9 cellular contexts compared by ENCODE assay signal in genomic region chr20:44780226-44780625, GRCh38. TPM values are rescaled to one million over a fixed set of nuclear protein-coding genes. Genes with fewer than 3 reads are reported as not detected.
DNase-seq lines count a peak whose midpoint lies in the region; ATAC-seq and TF ChIP-seq lines count a peak whose summit lies in the region.
"Had no signal": no experiment of that assay in that cellular context is flagged by ENCODE, and none has a peak within 500 bp of the region (broad histone marks: within the 10 kb centered on the region; RNA-seq: fewer than 3 reads in every experiment).

No MANE protein-coding gene starts in this region.

- no peak for TF ChIP-seq CTCF in AG10803 (conservative IDR thresholded peaks at IDR 0.05; ENCODE audit: low read length)
- TF ChIP-seq CTCF in hepatocyte (IDR thresholded peaks at IDR 0.05; ENCODE audit: poor library complexity) = no peak

- no peaks in the 10 kb centered on the region for H3K79me2 ChIP-seq in hepatocyte

- H3K4me3 ChIP-seq in AG10803 (ENCODE audit: low read length) (no peak overlapping the region), hepatocyte (no peak overlapping the region)
- H3K4me3 ChIP-seq: skin epidermis had no signal

- H3K27ac ChIP-seq in hepatocyte = no peak overlapping the region
- H3K27ac ChIP-seq: skin epidermis had no signal

- no peaks in the 10 kb centered on the region for H3K9me3 ChIP-seq in hepatocyte (ENCODE audit: low read depth)

- no peaks in the 10 kb centered on the region for H3K36me3 ChIP-seq in hepatocyte (replicated peaks; ENCODE audit: insufficient read depth, low read depth)

- H3K4me2 ChIP-seq in hepatocyte = no peak overlapping the region

- H3K9me2 ChIP-seq in hepatocyte (replicated peaks; ENCODE audit: insufficient read depth) = no peaks in the 10 kb centered on the region

- no peaks in the 10 kb centered on the region for H3K4me1 ChIP-seq in hepatocyte (ENCODE audit: insufficient read depth)

- WGBS in hepatocyte (ENCODE audit: low lambda C conversion rate, missing lambda C conversion rate) = 36% methylated on average over 5 of the region's 5 CpGs

- ATAC-seq in activated CD4-positive, CD25-positive, alpha-beta regulatory T cell treated with anti-CD3 and anti-CD28 coated beads, Interleukin-2, amount 50 U/mL, for 24 hours = no peak

- H4K20me1 ChIP-seq in hepatocyte (ENCODE audit: insufficient read depth, poor library complexity, severe bottlenecking) = no peaks in the 10 kb centered on the region

- H3K27me3 ChIP-seq in hepatocyte = no peaks in the 10 kb centered on the region

- DNase-seq in AG10803 (ENCODE audit: low read depth) = peak; percentile 43
- DNase-seq in HuH-7 (ENCODE audit: low spot score) = peak; percentile 51
- DNase-seq in activated T-cell treated with anti-CD3 and anti-CD28 coated beads for 48 hours (ENCODE audit: low read depth) = peak; percentile 18
- peak; percentile 83 for DNase-seq in hepatocyte (ENCODE audit: low spot score)
- DNase-seq in stimulated activated naive CD4-positive, alpha-beta T cell treated with Interleukin-2 at 50 U/mL for 16 hours (lab: John Stamatoyannopoulos, UW) = peak; percentile 5
- DNase-seq in NCI-H1105 (lab: John Stamatoyannopoulos, UW) = no peak
- no peak for DNase-seq in NCI-H774 (lab: John Stamatoyannopoulos, UW)

- H2AFZ ChIP-seq in hepatocyte = no peak overlapping the region

RNA-seq across cellular contexts. Expression of gene RIMS4, which starts 30.1 kb away (rescaled TPM):
- 8.1 and 9.0 TPM in 2 replicates for total RNA-seq in hepatocyte
- 4.9 and 5.1 TPM in 2 replicates for polyA plus RNA-seq in hepatocyte

RNA-seq across cellular contexts. Expression of gene KCNK15, which starts 34.6 kb away (rescaled TPM):
- total RNA-seq in hepatocyte = 0.92 and 1.7 TPM in 2 replicates
- 3.1 and 4.3 TPM in 2 replicates for polyA plus RNA-seq in hepatocyte

Comparison
In these comparisons a context has a peak if more than half of its experiments do, and no peak if none do; other contexts are left out.
1. DNase-seq: peak in AG10803 (single experiment), HuH-7 (single experiment), activated T-cell treated with anti-CD3 and anti-CD28 coated beads for 48 hours (single experiment), hepatocyte (single experiment) and stimulated activated naive CD4-positive, alpha-beta T cell treated with Interleukin-2 at 50 U/mL for 16 hours (single experiment); none in NCI-H1105 (single experiment) and NCI-H774 (single experiment).